In the genomic region with DNA sequence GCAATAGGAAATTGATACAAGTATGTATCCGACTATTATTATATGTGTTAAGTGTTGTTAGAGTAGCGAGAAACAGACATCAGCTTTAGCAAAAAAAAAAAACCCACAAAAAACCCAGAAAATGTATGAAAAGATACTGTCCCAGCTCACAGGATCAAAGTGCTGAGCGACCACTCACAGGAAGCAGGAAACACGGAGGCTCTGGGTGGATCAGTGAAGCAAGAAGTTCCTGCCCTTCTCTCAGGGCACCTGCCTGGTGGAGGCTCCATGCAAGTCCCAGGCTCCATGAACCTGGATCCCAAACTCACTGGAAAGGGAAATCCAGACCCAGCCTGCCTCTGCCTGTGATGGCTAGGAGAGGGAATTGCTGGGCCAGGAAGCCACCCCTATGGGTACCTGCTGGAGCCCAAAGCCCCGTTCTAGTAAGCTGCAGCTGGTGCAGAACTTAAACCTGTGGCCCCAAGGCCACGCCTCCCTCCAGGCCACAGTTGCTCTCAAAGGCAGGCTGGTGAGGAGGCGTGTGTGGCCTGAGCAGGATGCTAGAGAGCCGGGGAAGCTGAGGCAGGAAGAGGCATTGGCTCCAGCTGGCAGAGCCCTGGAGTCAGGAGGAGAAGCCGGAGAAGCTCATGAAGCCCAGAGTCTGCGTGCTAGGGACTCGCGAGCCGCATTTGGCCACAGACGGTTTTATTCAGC, we compare ENCODE assay signal across 8 cellular contexts.
DNase-seq lines count a peak whose midpoint lies in the region; ATAC-seq and TF ChIP-seq lines count a peak whose summit lies in the region.
"Had no signal": no experiment of that assay in that cellular context is flagged by ENCODE, and none has a peak within 500 bp of the region (broad histone marks: within the 10 kb centered on the region; RNA-seq: fewer than 3 reads in every experiment).

No MANE protein-coding gene starts in this region.

- TF ChIP-seq CTCF in gastroesophageal sphincter (IDR thresholded peaks at IDR 0.05) (no peak), PC-9 (conservative IDR thresholded peaks at IDR 0.05) (no peak)

- no peak overlapping the region for H2AFZ ChIP-seq in PC-9

- no peaks in the 10 kb centered on the region for H4K20me1 ChIP-seq in PC-9 (ENCODE audit: insufficient read depth)

- H3K4me2 ChIP-seq in PC-9 = no peak overlapping the region

- H3K36me3 ChIP-seq in gastroesophageal sphincter (no peaks in the 10 kb centered on the region), PC-9 (ENCODE audit: low read depth) (no peaks in the 10 kb centered on the region)
- H3K36me3 ChIP-seq: stomach had no signal

- no peaks in the 10 kb centered on the region for H3K4me1 ChIP-seq in gastroesophageal sphincter
- H3K4me1 ChIP-seq in PC-9 (replicated peaks; ENCODE audit: insufficient read depth) = peaks cover 23% of the 10 kb centered on the region

- no peak for TF ChIP-seq POLR2A in gastroesophageal sphincter (IDR thresholded peaks at IDR 0.05)

- no peak for TF ChIP-seq EP300 in gastroesophageal sphincter (IDR thresholded peaks at IDR 0.05)

- H3K4me3 ChIP-seq in gastroesophageal sphincter = no peak overlapping the region
- no peak overlapping the region for H3K4me3 ChIP-seq in PC-9
- H3K4me3 ChIP-seq: stomach had no signal

- peaks cover 20% of the 10 kb centered on the region for H3F3A ChIP-seq in PC-9 (ENCODE audit: insufficient read depth, low read depth)

- CTCF ChIA-PET in PC-9 (lab: Charles Lee) = no interaction called here

- no peaks in the 10 kb centered on the region for H3K9me2 ChIP-seq in PC-9 (ENCODE audit: insufficient read depth)

- ATAC-seq in GM19463 (IDR thresholded peaks at IDR 0.05; ENCODE audit: unreplicated experiment) (peak; percentile 71), gastroesophageal sphincter (no peak)

- H3K27me3 ChIP-seq in gastroesophageal sphincter (no peaks in the 10 kb centered on the region), PC-9 (ENCODE audit: insufficient read depth, low read depth) (no peaks in the 10 kb centered on the region)
- H3K27me3 ChIP-seq: stomach had no signal

- H3K27ac ChIP-seq in gastroesophageal sphincter = no peak overlapping the region
- no peak overlapping the region for H3K27ac ChIP-seq in PC-9
- H3K27ac ChIP-seq: stomach had no signal

- no peaks in the 10 kb centered on the region for H3K9me3 ChIP-seq in gastroesophageal sphincter
- H3K9me3 ChIP-seq in PC-9 (ENCODE audit: insufficient read depth, low read depth) = no peaks in the 10 kb centered on the region
- H3K9me3 ChIP-seq: stomach had no signal

- WGBS in gastroesophageal sphincter (ENCODE audit: low coverage in 1 of 2), 2 donors = 85 to 100% methylated on average over 3 to 4 of the region's 14 CpGs

- intact Hi-C loops in PC-9 (cut with micrococcal nuclease; ENCODE audit: unreplicated experiment) = no loop called here

- H3K79me2 ChIP-seq in PC-9 (ENCODE audit: low read depth) = no peaks in the 10 kb centered on the region

- DNase-seq in NOMO-1 treated with dmso at 0.1 percent for 144 hours (lab: John Stamatoyannopoulos, UW; ENCODE audit: unreplicated experiment) = peak; percentile 48
- DNase-seq in activated effector memory CD4-positive, alpha-beta T cell treated with Interleukin-2 at 50 U/mL for 16 hours = peak; percentile 43
- peak; percentile 42 for DNase-seq in stimulated activated CD4-positive, alpha-beta T cell treated with anti-CD3 and anti-CD28 coated beads, Interleukin-4, amount 100 ng/mL, for 24 hours
- no peak for DNase-seq in PC-9
- no peak for DNase-seq in SHP77 treated with DMSO at 0.1 percent for 48 hours (lab: John Stamatoyannopoulos, UW)
- DNase-seq: stomach had no signal

- no TSS peak for BruUV-seq in PC-9 (replicated peaks; lab: Mats Ljungman, UMichigan)

- POLR2A ChIA-PET in PC-9 (lab: Charles Lee; ENCODE audit: unreplicated experiment) = interaction anchor here (0.6 to 0.7 kb wide), 2 partner anchors 147 to 149 kb away, joined by 4 to 7 read pairs; no protein-coding TSS in a partner anchor

Comparison
In these comparisons a context has a peak if more than half of its experiments do, and no peak if none do; other contexts are left out.
1. DNase-seq: peak in NOMO-1 treated with dmso at 0.1 percent for 144 hours (single experiment), activated effector memory CD4-positive, alpha-beta T cell treated with Interleukin-2 at 50 U/mL for 16 hours (single experiment) and stimulated activated CD4-positive, alpha-beta T cell treated with anti-CD3 and anti-CD28 coated beads, Interleukin-4, amount 100 ng/mL, for 24 hours (single experiment); none in PC-9 (0 of 2) and SHP77 treated with DMSO at 0.1 percent for 48 hours (single experiment).